2 cellular contexts compared by ENCODE assay signal in the genomic region with DNA sequence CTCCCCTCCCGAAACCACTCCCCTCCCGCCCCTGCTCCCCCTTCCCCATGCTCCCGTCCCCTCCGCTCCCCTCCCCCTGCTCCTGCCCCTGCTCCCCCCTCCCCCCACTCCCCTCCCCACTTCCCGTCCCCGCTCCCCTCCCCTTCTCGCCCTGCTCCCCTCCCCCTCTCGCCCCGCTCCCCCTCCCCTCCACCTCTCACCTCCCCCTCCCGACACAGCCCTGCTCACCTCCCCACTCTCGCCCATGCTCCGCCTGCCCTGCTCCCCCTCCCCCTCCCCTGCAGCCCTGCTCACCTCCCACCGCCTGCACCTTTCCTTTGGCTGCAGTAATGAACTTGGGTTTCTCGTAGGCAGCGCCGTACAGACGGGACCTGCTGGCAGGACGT.
TF ChIP-seq lines count a peak whose summit lies in the region.

No MANE protein-coding gene starts in this region.

TF ChIP-seq in HepG2, 621 proteins besides CTCF, POLR2A, EP300 and RAD21:
- TF ChIP-seq, protein P1, sequence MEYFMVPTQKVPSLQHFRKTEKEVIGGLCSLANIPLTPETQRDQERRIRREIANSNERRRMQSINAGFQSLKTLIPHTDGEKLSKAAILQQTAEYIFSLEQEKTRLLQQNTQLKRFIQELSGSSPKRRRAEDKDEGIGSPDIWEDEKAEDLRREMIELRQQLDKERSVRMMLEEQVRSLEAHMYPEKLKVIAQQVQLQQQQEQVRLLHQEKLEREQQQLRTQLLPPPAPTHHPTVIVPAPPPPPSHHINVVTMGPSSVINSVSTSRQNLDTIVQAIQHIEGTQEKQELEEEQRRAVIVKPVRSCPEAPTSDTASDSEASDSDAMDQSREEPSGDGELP (IDR thresholded peaks at IDR 0.05; ENCODE audit: borderline replicate concordance, low read depth) = no peak
- TF ChIP-seq IKZF4 (CRISPR knock-in tag; IDR thresholded peaks at IDR 0.05; ENCODE audit: borderline replicate concordance, low read depth, not compliant biosample characterization) (no peak), FOXC1 (CRISPR knock-in tag; IDR thresholded peaks at IDR 0.05; ENCODE audit: borderline replicate concordance) (no peak), XBP1 (CRISPR knock-in tag; IDR thresholded peaks at IDR 0.05) (no peak), MAFG (CRISPR knock-in tag; IDR thresholded peaks at IDR 0.05) (no peak), CAMTA2 (CRISPR knock-in tag; IDR thresholded peaks at IDR 0.05; ENCODE audit: borderline replicate concordance) (no peak), ZNF382 (CRISPR knock-in tag; IDR thresholded peaks at IDR 0.05; ENCODE audit: borderline replicate concordance) (no peak), HOXD1 (CRISPR knock-in tag; IDR thresholded peaks at IDR 0.05) (no peak), SRSF1 (optimal IDR thresholded peaks at IDR 0.05; ENCODE audit: low read depth, low read length) (no peak), MBNL3 (CRISPR knock-in tag; conservative IDR thresholded peaks at IDR 0.05) (no peak), ZNF562 (CRISPR knock-in tag; IDR thresholded peaks at IDR 0.05; ENCODE audit: borderline replicate concordance) (no peak), MED8 (CRISPR knock-in tag; IDR thresholded peaks at IDR 0.05; ENCODE audit: insufficient replicate concordance) (no peak), SP2 (CRISPR knock-in tag; IDR thresholded peaks at IDR 0.05) (no peak), ZMYM4 (CRISPR knock-in tag; IDR thresholded peaks at IDR 0.05) (no peak), PCBP1 (IDR thresholded peaks at IDR 0.05; ENCODE audit: borderline replicate concordance, low read depth, low read length) (no peak), ZNF781 (CRISPR knock-in tag; IDR thresholded peaks at IDR 0.05; ENCODE audit: borderline replicate concordance, not compliant biosample characterization) (no peak)
- TF ChIP-seq, protein P2, sequence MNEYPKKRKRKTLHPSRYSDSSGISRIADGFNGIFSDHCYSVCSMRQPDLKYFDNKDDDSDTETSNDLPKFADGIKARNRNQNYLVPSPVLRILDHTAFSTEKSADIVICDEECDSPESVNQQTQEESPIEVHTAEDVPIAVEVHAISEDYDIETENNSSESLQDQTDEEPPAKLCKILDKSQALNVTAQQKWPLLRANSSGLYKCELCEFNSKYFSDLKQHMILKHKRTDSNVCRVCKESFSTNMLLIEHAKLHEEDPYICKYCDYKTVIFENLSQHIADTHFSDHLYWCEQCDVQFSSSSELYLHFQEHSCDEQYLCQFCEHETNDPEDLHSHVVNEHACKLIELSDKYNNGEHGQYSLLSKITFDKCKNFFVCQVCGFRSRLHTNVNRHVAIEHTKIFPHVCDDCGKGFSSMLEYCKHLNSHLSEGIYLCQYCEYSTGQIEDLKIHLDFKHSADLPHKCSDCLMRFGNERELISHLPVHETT (CRISPR knock-in tag; conservative IDR thresholded peaks at IDR 0.05) = no peak
- TF ChIP-seq, protein P3, sequence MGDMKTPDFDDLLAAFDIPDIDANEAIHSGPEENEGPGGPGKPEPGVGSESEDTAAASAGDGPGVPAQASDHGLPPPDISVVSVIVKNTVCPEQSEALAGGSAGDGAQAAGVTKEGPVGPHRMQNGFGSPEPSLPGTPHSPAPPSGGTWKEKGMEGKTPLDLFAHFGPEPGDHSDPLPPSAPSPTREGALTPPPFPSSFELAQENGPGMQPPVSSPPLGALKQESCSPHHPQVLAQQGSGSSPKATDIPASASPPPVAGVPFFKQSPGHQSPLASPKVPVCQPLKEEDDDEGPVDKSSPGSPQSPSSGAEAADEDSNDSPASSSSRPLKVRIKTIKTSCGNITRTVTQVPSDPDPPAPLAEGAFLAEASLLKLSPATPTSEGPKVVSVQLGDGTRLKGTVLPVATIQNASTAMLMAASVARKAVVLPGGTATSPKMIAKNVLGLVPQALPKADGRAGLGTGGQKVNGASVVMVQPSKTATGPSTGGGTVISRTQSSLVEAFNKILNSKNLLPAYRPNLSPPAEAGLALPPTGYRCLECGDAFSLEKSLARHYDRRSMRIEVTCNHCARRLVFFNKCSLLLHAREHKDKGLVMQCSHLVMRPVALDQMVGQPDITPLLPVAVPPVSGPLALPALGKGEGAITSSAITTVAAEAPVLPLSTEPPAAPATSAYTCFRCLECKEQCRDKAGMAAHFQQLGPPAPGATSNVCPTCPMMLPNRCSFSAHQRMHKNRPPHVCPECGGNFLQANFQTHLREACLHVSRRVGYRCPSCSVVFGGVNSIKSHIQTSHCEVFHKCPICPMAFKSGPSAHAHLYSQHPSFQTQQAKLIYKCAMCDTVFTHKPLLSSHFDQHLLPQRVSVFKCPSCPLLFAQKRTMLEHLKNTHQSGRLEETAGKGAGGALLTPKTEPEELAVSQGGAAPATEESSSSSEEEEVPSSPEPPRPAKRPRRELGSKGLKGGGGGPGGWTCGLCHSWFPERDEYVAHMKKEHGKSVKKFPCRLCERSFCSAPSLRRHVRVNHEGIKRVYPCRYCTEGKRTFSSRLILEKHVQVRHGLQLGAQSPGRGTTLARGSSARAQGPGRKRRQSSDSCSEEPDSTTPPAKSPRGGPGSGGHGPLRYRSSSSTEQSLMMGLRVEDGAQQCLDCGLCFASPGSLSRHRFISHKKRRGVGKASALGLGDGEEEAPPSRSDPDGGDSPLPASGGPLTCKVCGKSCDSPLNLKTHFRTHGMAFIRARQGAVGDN (CRISPR knock-in tag; IDR thresholded peaks at IDR 0.05) = no peak

TF ChIP-seq in SK-N-SH, 30 proteins besides CTCF, POLR2A, EP300 and RAD21:
- TF ChIP-seq TCF12 (IDR thresholded peaks at IDR 0.05) (no peak), CHD2 (IDR thresholded peaks at IDR 0.05; ENCODE audit: low read length, partially characterized antibody) (no peak), JUND (IDR thresholded peaks at IDR 0.05) (no peak), SMC3 (IDR thresholded peaks at IDR 0.05; ENCODE audit: low read depth, low read length) (no peak), GABPA (IDR thresholded peaks at IDR 0.05; ENCODE audit: low read depth) (no peak), RCOR1 (IDR thresholded peaks at IDR 0.05; ENCODE audit: low read length) (no peak), EZH2phosphoT487 (IDR thresholded peaks at IDR 0.05; ENCODE audit: borderline replicate concordance, low read depth) (no peak), RFX5 (IDR thresholded peaks at IDR 0.05; ENCODE audit: low read length) (no peak), TAF1 (IDR thresholded peaks at IDR 0.05; ENCODE audit: borderline replicate concordance, low read depth, low read length) (no peak)
- TF ChIP-seq, protein P4, sequence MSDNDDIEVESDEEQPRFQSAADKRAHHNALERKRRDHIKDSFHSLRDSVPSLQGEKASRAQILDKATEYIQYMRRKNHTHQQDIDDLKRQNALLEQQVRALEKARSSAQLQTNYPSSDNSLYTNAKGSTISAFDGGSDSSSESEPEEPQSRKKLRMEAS (IDR thresholded peaks at IDR 0.05; ENCODE audit: low read depth) = no peak
- TF ChIP-seq, protein P5, sequence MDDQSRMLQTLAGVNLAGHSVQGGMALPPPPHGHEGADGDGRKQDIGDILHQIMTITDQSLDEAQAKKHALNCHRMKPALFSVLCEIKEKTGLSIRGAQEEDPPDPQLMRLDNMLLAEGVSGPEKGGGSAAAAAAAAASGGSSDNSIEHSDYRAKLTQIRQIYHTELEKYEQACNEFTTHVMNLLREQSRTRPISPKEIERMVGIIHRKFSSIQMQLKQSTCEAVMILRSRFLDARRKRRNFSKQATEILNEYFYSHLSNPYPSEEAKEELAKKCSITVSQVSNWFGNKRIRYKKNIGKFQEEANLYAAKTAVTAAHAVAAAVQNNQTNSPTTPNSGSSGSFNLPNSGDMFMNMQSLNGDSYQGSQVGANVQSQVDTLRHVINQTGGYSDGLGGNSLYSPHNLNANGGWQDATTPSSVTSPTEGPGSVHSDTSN (IDR thresholded peaks at IDR 0.05) = no peak
